23 cellular contexts compared by ENCODE assay signal in the genomic region with DNA sequence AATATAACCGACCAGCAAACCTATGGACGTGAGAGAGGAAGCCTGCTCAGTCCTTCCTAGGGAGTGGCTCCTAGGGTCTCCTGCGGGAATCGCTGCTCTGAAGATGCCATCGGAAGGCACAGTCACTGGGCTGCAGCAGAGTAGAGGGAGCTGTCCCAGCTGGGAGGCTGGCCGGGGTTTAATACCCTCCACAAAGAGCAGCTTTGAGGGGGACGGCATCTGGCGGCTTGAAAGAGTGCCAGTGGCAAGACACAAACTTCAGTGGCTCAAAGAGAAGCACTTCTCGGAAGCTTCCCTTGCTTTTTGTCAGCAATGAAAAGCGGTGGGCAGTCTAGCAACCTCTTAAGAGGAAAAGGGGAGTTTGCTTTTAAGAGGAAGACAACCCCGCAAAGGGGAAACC.
DNase-seq lines count a peak whose midpoint lies in the region; ATAC-seq lines count a peak whose summit lies in the region.
"Had no signal": no experiment of that assay in that cellular context is flagged by ENCODE, and none has a peak within 500 bp of the region (broad histone marks: within the 10 kb centered on the region; RNA-seq: fewer than 3 reads in every experiment).

No MANE protein-coding gene starts in this region.

- H3K27ac ChIP-seq in temporal lobe (ENCODE audit: low read depth, low read length), result peak overlapping the region; percentile 77
- no peak overlapping the region for H3K27ac ChIP-seq in effector memory CD4-positive, alpha-beta T cell (ENCODE audit: insufficient read depth, low read length, poor library complexity, severe bottlenecking)
- H3K27ac ChIP-seq: 22Rv1, body of pancreas, esophagus squamous epithelium had no signal

- no peak for ATAC-seq in esophagus mucosa
- ATAC-seq: body of pancreas, T-helper 17 cell, WTC11 had no signal

- H3K36me3 ChIP-seq in effector memory CD4-positive, alpha-beta T cell (ENCODE audit: control insufficient read depth, insufficient read depth, low read length), result no peaks in the 10 kb centered on the region
- H3K36me3 ChIP-seq: esophagus squamous epithelium had no signal

- DNase-seq in DMS 273 (lab: John Stamatoyannopoulos, UW; ENCODE audit: unreplicated experiment) (peak; percentile 23), DMS 273 treated with DMSO at 0.1 percent for 48 hours (lab: John Stamatoyannopoulos, UW) (no peak), globus pallidus (ENCODE audit: low spot score) (peak; percentile 91), middle frontal gyrus (ENCODE audit: extremely low spot score, low spot score) (peak; percentile 55), NCI-H226 (no peak)
- no peak for DNase-seq in effector memory CD4-positive, alpha-beta T cell
- DNase-seq: activated CD4-positive, alpha-beta memory T cell treated with anti-CD3 and anti-CD28 coated beads for 36 hours; body of pancreas; DMS153; esophagus squamous epithelium; glutamatergic neuron; mesenchymal stem cell; MV-4-11; NCI-H2081; NCI-H526 treated with DMSO at 0.1 percent for 48 hours; OCI-M1; SIG-M5; stimulated activated CD4-positive, alpha-beta T cell treated with anti-CD3 and anti-CD28 coated beads, Interleukin-2, amount 100 ng/mL, for 48 hours; T-helper 17 cell had no signal

- no peak overlapping the region for H3K4me3 ChIP-seq in effector memory CD4-positive, alpha-beta T cell (ENCODE audit: insufficient read depth, low read depth, low read length, poor library complexity, severe bottlenecking)
- H3K4me3 ChIP-seq: body of pancreas, esophagus squamous epithelium had no signal

- H3K4me1 ChIP-seq in effector memory CD4-positive, alpha-beta T cell (ENCODE audit: control insufficient read depth, insufficient read depth, low read length, poor library complexity, severe bottlenecking), result no peaks in the 10 kb centered on the region
- H3K4me1 ChIP-seq: body of pancreas, esophagus squamous epithelium had no signal

- H3K9me3 ChIP-seq in effector memory CD4-positive, alpha-beta T cell (ENCODE audit: control insufficient read depth, low read length), result peaks cover 6% of the 10 kb centered on the region
- H3K9me3 ChIP-seq: body of pancreas had no signal

- no peaks in the 10 kb centered on the region for H3K27me3 ChIP-seq in effector memory CD4-positive, alpha-beta T cell (replicated peaks; ENCODE audit: control insufficient read depth, insufficient read depth, low read length, poor library complexity, severe bottlenecking)
- H3K27me3 ChIP-seq: body of pancreas, esophagus squamous epithelium had no signal

Comparison
In these comparisons a context has a peak if more than half of its experiments do, and no peak if none do; other contexts are left out.
1. DNase-seq: peak in DMS 273 (single experiment), globus pallidus (single experiment) and middle frontal gyrus (single experiment); none in DMS 273 treated with DMSO at 0.1 percent for 48 hours (single experiment), NCI-H226 (single experiment) and effector memory CD4-positive, alpha-beta T cell (0 of 3).